Comparison of ENCODE assay signal across 8 cellular contexts in the genomic region with DNA sequence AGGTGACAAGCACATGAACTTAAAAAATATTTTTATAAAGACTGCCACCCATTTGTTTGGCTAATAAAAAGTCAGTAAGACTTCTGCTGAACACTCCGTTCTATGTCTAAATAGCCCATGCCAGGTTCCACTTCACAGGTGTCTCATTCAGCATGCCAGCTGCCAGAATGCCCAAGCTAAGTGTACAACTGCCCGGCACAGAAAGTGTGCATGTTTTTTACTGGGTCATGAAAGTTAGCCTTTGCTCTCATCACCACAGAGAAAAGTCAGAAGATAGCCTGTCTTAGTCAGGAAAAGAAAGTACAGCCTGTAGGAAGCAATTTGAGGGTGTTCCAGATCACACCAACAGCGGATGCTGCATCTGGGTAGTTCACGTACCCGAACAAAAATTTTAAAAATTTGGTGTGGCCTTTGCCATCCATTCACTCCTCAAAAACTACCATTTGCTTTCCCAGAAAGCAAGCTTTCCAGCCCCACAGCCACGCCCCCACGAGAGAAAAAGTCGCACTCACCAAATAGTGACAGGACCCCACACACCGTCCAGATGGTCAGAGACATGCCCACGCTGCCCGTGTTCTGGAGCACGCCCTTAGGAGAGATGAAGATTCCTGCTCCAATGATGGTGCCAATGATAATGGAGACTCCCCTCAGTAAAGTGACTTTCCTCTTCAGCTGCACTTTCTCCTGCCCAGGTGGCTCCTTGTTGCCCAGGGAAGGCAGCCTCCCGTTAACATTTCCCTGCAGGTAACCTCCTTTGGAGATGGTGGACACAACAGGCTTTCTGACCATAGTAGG. TPM values are rescaled to one million over a fixed set of nuclear protein-coding genes. Genes with fewer than 3 reads are reported as not detected.
DNase-seq lines count a peak whose midpoint lies in the region; ATAC-seq and TF ChIP-seq lines count a peak whose summit lies in the region.

No MANE protein-coding gene starts in this region.

- H3K27ac Mint-ChIP-seq in activated naive CD8-positive, alpha-beta T cell treated with anti-CD3 and anti-CD28 coated beads, Interleukin-2, amount 50 U/mL, for 24 hours = peak overlapping the region; percentile 91

- peaks cover 4% of the 10 kb centered on the region for H3K36me3 Mint-ChIP-seq in activated naive CD8-positive, alpha-beta T cell treated with anti-CD3 and anti-CD28 coated beads, Interleukin-2, amount 50 U/mL, for 24 hours (ENCODE audit: low read depth)

- H3K4me1 Mint-ChIP-seq in activated naive CD8-positive, alpha-beta T cell treated with anti-CD3 and anti-CD28 coated beads, Interleukin-2, amount 50 U/mL, for 24 hours = peaks cover 31% of the 10 kb centered on the region

- H3K4me3 Mint-ChIP-seq in activated naive CD8-positive, alpha-beta T cell treated with anti-CD3 and anti-CD28 coated beads, Interleukin-2, amount 50 U/mL, for 24 hours = peak overlapping the region; percentile 82

- no peak for TF ChIP-seq CTCF in BJ (IDR thresholded peaks at IDR 0.05; ENCODE audit: insufficient read depth, low read depth, low read length)
- no peak for TF ChIP-seq CTCF in kidney epithelial cell (IDR thresholded peaks at IDR 0.05; ENCODE audit: insufficient read depth, low read length, poor library complexity, severe bottlenecking)
- TF ChIP-seq CTCF in tibial artery (IDR thresholded peaks at IDR 0.05) = no peak

- peaks cover 0 to 16% (median 4%) of the 10 kb centered on the region in 4 donors for H3K4me1 ChIP-seq in tibial artery

- no peaks in the 10 kb centered on the region for H3K9me3 ChIP-seq in KOPT-K1 (ENCODE audit: insufficient read depth, low read length, poor library complexity, severe bottlenecking)
- H3K9me3 ChIP-seq in tibial artery = no peaks in the 10 kb centered on the region

- DNase-seq in BJ (ENCODE audit: low read depth) (no peak), kidney epithelial cell (ENCODE audit: low read depth) (no peak), tibial artery (no peak), SIG-M5 (lab: John Stamatoyannopoulos, UW) (no peak), left lobe of liver (ENCODE audit: low spot score) (no peak)
- DNase-seq in activated naive CD8-positive, alpha-beta T cell treated with anti-CD3 and anti-CD28 coated beads, Interleukin-2, amount 50 U/mL, for 24 hours = peak; percentile 16

- H3K27ac ChIP-seq in KOPT-K1 (ENCODE audit: low read depth, low read length, poor library complexity, severe bottlenecking) (peak overlapping the region; percentile 59), tibial artery (no peak overlapping the region)

- ATAC-seq in GM19324 (IDR thresholded peaks at IDR 0.05; ENCODE audit: low FRiP score, unreplicated experiment) = peak; percentile 2
- no peak for ATAC-seq in activated naive CD8-positive, alpha-beta T cell treated with anti-CD3 and anti-CD28 coated beads, Interleukin-2, amount 50 U/mL, for 24 hours
- no peak for ATAC-seq in left lobe of liver

- H3K27me3 Mint-ChIP-seq in activated naive CD8-positive, alpha-beta T cell treated with anti-CD3 and anti-CD28 coated beads, Interleukin-2, amount 50 U/mL, for 24 hours = no peaks in the 10 kb centered on the region

- POLR2A ChIA-PET in BJ (lab: Charles Lee) = interaction anchor here (0.8 to 1.0 kb wide), 2 partner anchors 20 to 55 kb away, joined by 3 to 4 read pairs; no protein-coding TSS in a partner anchor

- peak overlapping the region; percentile 62 for H3K4me3 ChIP-seq in BJ (ENCODE audit: low read depth, low read length)
- peak overlapping the region; percentile 33 for H3K4me3 ChIP-seq in kidney epithelial cell (ENCODE audit: low read depth, low read length)
- peak overlapping the region; percentile 34 to 40 for H3K4me3 ChIP-seq in tibial artery

- peaks cover 2% of the 10 kb centered on the region for H3K9me3 Mint-ChIP-seq in activated naive CD8-positive, alpha-beta T cell treated with anti-CD3 and anti-CD28 coated beads, Interleukin-2, amount 50 U/mL, for 24 hours

- H3K36me3 ChIP-seq in BJ (ENCODE audit: control insufficient read depth, insufficient read depth, low read length) = no peaks in the 10 kb centered on the region
- no peaks in the 10 kb centered on the region for H3K36me3 ChIP-seq in KOPT-K1 (ENCODE audit: insufficient read depth, low read length)
- H3K36me3 ChIP-seq in kidney epithelial cell (ENCODE audit: control insufficient read depth, insufficient read depth, low read length) = no peaks in the 10 kb centered on the region
- no peaks in the 10 kb centered on the region for H3K36me3 ChIP-seq in tibial artery

- no peaks in the 10 kb centered on the region for H3K27me3 ChIP-seq in BJ (ENCODE audit: control insufficient read depth, insufficient read depth, low read length)
- H3K27me3 ChIP-seq in kidney epithelial cell (ENCODE audit: control insufficient read depth, insufficient read depth, low read length) = no peaks in the 10 kb centered on the region
- H3K27me3 ChIP-seq in tibial artery = no peaks in the 10 kb centered on the region

- intact Hi-C loops in tibial artery (cut with DNase I; ENCODE audit: low total_unique reads) = no loop called here

- CTCF ChIA-PET in BJ (lab: Yijun Ruan, JAX) = interaction anchor here (1.0 kb wide), 2 partner anchors 9 to 67 kb away, joined by 3 read pairs; no protein-coding TSS in a partner anchor

RNA-seq across cellular contexts. Expression of a gene that starts 0.7 kb away (rescaled TPM):
- polyA plus RNA-seq in BJ (2011; rRNA removed) = 27.5 and 52.4 TPM in 2 replicates
- 64.9 and 67.6 TPM in 2 replicates for polyA minus RNA-seq in BJ (2011; rRNA and poly(A)+ RNA removed)
- total RNA-seq in kidney epithelial cell (30.1 and 31.7 TPM in 2 replicates), left lobe of liver (0.13 TPM)

Comparison
In these comparisons a context has a peak if more than half of its experiments do, and no peak if none do; other contexts are left out.
1. RNA of a gene that starts 0.7 kb away (total RNA-seq): 30.1 to 31.7 TPM in kidney epithelial cell; 0.13 TPM in left lobe of liver (single experiment); every median in the first group is over 10 times any median in the second.
2. Peak in every context shown above with its lines, with median percentiles within 50 percentile points of each other: H3K4me3 ChIP-seq.